28 cellular contexts compared by ENCODE assay signal in genomic region chr3:51514210-51514609, GRCh38.
"Had no signal": no experiment of that assay in that cellular context is flagged by ENCODE, and none has a peak within 500 bp of the region (broad histone marks: within the 10 kb centered on the region; RNA-seq: fewer than 3 reads in every experiment).

No MANE protein-coding gene starts in this region.

- H3K4me2 ChIP-seq: neural progenitor cell had no signal

- H3K4me3 ChIP-seq: neural progenitor cell, ovary, psoas muscle, right lobe of liver, sigmoid colon, suprapubic skin, thoracic aorta, thyroid gland, tibial nerve, upper lobe of left lung, vagina had no signal

- H3K36me3 Mint-ChIP-seq: natural killer cell; neural progenitor cell; stimulated activated effector memory CD8-positive, alpha-beta T cell treated with anti-CD3 and anti-CD28 coated beads, Interleukin-12 subunit alpha, Interleukin-12 subunit beta, amount 100 ng/mL, for 72 hours; stimulated activated naive B cell treated with anti-CD40 and anti-IgM and Interleukin-4, amounts not matched to agents 10 μg/mL and 1 μg/mL and 100 μg/mL, for 72 hours had no signal

- H3K4me1 ChIP-seq: neural progenitor cell, parathyroid adenoma, psoas muscle, right lobe of liver, sigmoid colon, suprapubic skin, thyroid gland, tibial nerve, upper lobe of left lung, vagina had no signal

- H3K27ac Mint-ChIP-seq: natural killer cell; nephron; neural progenitor cell; progenitor cell of endocrine pancreas; stimulated activated effector memory CD8-positive, alpha-beta T cell treated with anti-CD3 and anti-CD28 coated beads, Interleukin-12 subunit alpha, Interleukin-12 subunit beta, amount 100 ng/mL, for 72 hours; stimulated activated naive B cell treated with anti-CD40 and anti-IgM and Interleukin-4, amounts not matched to agents 10 μg/mL and 1 μg/mL and 100 μg/mL, for 72 hours; stimulated activated naive CD8-positive, alpha-beta T cell treated with anti-CD3 and anti-CD28 coated beads, Interleukin-15, Interleukin-2, amounts not matched to agents 100 ng/mL and 50 ng/mL, for 24 hours had no signal

- H3K9me3 ChIP-seq: ovary, psoas muscle, right lobe of liver, sigmoid colon, suprapubic skin, thoracic aorta, thyroid gland, tibial nerve, upper lobe of left lung, vagina had no signal

- H3K27me3 ChIP-seq: neural progenitor cell, ovary, right lobe of liver, sigmoid colon, suprapubic skin, thyroid gland, tibial nerve, upper lobe of left lung, vagina had no signal

- H3K79me2 ChIP-seq: parathyroid adenoma had no signal

- H3K9ac ChIP-seq: neural progenitor cell, parathyroid adenoma had no signal

- H3K27me3 Mint-ChIP-seq: progenitor cell of endocrine pancreas; stimulated activated naive B cell treated with anti-CD40 and anti-IgM and Interleukin-4, amounts not matched to agents 10 μg/mL and 1 μg/mL and 100 μg/mL, for 72 hours; stimulated activated naive CD8-positive, alpha-beta T cell treated with anti-CD3 and anti-CD28 coated beads, Interleukin-15, Interleukin-2, amounts not matched to agents 100 ng/mL and 50 ng/mL, for 24 hours had no signal

- H3K9me3 Mint-ChIP-seq: natural killer cell; nephron; neural progenitor cell; stimulated activated effector memory CD8-positive, alpha-beta T cell treated with anti-CD3 and anti-CD28 coated beads, Interleukin-12 subunit alpha, Interleukin-12 subunit beta, amount 100 ng/mL, for 72 hours; stimulated activated naive B cell treated with anti-CD40 and anti-IgM and Interleukin-4, amounts not matched to agents 10 μg/mL and 1 μg/mL and 100 μg/mL, for 72 hours; stimulated activated naive CD8-positive, alpha-beta T cell treated with anti-CD3 and anti-CD28 coated beads, Interleukin-15, Interleukin-2, amounts not matched to agents 100 ng/mL and 50 ng/mL, for 24 hours had no signal

- H2AFZ ChIP-seq: neural progenitor cell, parathyroid adenoma had no signal

- H3K4me3 Mint-ChIP-seq: natural killer cell; nephron; neural progenitor cell; stimulated activated effector memory CD8-positive, alpha-beta T cell treated with anti-CD3 and anti-CD28 coated beads, Interleukin-12 subunit alpha, Interleukin-12 subunit beta, amount 100 ng/mL, for 72 hours; stimulated activated naive B cell treated with anti-CD40 and anti-IgM and Interleukin-4, amounts not matched to agents 10 μg/mL and 1 μg/mL and 100 μg/mL, for 72 hours; stimulated activated naive CD8-positive, alpha-beta T cell treated with anti-CD3 and anti-CD28 coated beads, Interleukin-15, Interleukin-2, amounts not matched to agents 100 ng/mL and 50 ng/mL, for 24 hours had no signal

- H3K27ac ChIP-seq: neural progenitor cell, ovary, parathyroid adenoma, psoas muscle, right lobe of liver, sigmoid colon, suprapubic skin, thoracic aorta, thyroid gland, tibial nerve, upper lobe of left lung, vagina had no signal

- H3K36me3 ChIP-seq: neural progenitor cell, ovary, right lobe of liver, sigmoid colon, suprapubic skin, thoracic aorta, thyroid gland, tibial nerve, upper lobe of left lung, vagina had no signal

- FAIRE-seq: small intestine had no signal

- ATAC-seq: natural killer cell; psoas muscle; right cardiac atrium; right lobe of liver; stimulated activated effector memory CD8-positive, alpha-beta T cell treated with anti-CD3 and anti-CD28 coated beads, Interleukin-12 subunit alpha, Interleukin-12 subunit beta, amount 100 ng/mL, for 72 hours; stimulated activated naive B cell treated with anti-CD40 and anti-IgM and Interleukin-4, amounts not matched to agents 10 μg/mL and 1 μg/mL and 100 μg/mL, for 72 hours had no signal

- H3K4me1 Mint-ChIP-seq: natural killer cell, nephron, neural progenitor cell had no signal

- DNase-seq: natural killer cell; occipital lobe; ovary; psoas muscle; right cardiac atrium; right lobe of liver; sigmoid colon; small intestine; stimulated activated CD4-positive, alpha-beta T cell treated with anti-CD3 and anti-CD28 coated beads, Interleukin-15, amount 100 ng/mL, for 24 hours; stimulated activated CD4-positive, alpha-beta T cell treated with anti-CD3 and anti-CD28 coated beads, Interleukin-2, amount 100 ng/mL, for 24 hours; stimulated activated CD4-positive, alpha-beta T cell treated with anti-CD3 and anti-CD28 coated beads, Interleukin-2, amount 100 ng/mL, for 48 hours; stimulated activated CD4-positive, alpha-beta T cell treated with anti-CD3 and anti-CD28 coated beads, Interleukin-4, amount 100 ng/mL, for 24 hours; stimulated activated naive B cell treated with anti-CD40 and anti-IgM and Interleukin-4, amounts not matched to agents 10 μg/mL and 1 μg/mL and 100 μg/mL, for 72 hours; stimulated activated naive CD4-positive, alpha-beta T cell treated with Interleukin-2 at 50 U/mL for 16 hours; substantia nigra; thyroid gland; trophoblast cell; upper lobe of left lung had no signal
